1 cellular context compared by ENCODE assay signal in genomic region chr20:57389695-57390603, GRCh38.
A peak's percentile ranks its signal among the peaks of the same experiment; 100 is the strongest.
TF ChIP-seq lines count a peak whose summit lies in the region.

No MANE protein-coding gene starts in this region.

TF ChIP-seq in K562, 482 proteins besides CTCF, POLR2A, EP300 and RAD21 (continued from another document and continues in another):
- no peak for TF ChIP-seq ZNF398 (CRISPR knock-in tag; IDR thresholded peaks at IDR 0.05)
- peak in 1 of 2 experiments; percentile 59 for TF ChIP-seq AFF1 (IDR thresholded peaks at IDR 0.05; ENCODE audit: low read depth in 1 of 2, partially characterized antibody in 2 of 2)
- no peak for TF ChIP-seq PRDM10 (IDR thresholded peaks at IDR 0.05; ENCODE audit: partially characterized antibody)
- no peak for TF ChIP-seq NFIX (CRISPR knock-in tag; IDR thresholded peaks at IDR 0.05; ENCODE audit: low read depth)
- TF ChIP-seq, protein P1, sequence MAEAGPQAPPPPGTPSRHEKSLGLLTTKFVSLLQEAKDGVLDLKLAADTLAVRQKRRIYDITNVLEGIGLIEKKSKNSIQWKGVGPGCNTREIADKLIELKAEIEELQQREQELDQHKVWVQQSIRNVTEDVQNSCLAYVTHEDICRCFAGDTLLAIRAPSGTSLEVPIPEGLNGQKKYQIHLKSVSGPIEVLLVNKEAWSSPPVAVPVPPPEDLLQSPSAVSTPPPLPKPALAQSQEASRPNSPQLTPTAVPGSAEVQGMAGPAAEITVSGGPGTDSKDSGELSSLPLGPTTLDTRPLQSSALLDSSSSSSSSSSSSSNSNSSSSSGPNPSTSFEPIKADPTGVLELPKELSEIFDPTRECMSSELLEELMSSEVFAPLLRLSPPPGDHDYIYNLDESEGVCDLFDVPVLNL (CRISPR knock-in tag; IDR thresholded peaks at IDR 0.05; ENCODE audit: low read depth), result no peak
- TF ChIP-seq ZNF280B (CRISPR knock-in tag; IDR thresholded peaks at IDR 0.05), result no peak
- no peak for TF ChIP-seq HNRNPK (IDR thresholded peaks at IDR 0.05; ENCODE audit: low read depth, low read length, poor library complexity, severe bottlenecking)
- TF ChIP-seq, protein P2, sequence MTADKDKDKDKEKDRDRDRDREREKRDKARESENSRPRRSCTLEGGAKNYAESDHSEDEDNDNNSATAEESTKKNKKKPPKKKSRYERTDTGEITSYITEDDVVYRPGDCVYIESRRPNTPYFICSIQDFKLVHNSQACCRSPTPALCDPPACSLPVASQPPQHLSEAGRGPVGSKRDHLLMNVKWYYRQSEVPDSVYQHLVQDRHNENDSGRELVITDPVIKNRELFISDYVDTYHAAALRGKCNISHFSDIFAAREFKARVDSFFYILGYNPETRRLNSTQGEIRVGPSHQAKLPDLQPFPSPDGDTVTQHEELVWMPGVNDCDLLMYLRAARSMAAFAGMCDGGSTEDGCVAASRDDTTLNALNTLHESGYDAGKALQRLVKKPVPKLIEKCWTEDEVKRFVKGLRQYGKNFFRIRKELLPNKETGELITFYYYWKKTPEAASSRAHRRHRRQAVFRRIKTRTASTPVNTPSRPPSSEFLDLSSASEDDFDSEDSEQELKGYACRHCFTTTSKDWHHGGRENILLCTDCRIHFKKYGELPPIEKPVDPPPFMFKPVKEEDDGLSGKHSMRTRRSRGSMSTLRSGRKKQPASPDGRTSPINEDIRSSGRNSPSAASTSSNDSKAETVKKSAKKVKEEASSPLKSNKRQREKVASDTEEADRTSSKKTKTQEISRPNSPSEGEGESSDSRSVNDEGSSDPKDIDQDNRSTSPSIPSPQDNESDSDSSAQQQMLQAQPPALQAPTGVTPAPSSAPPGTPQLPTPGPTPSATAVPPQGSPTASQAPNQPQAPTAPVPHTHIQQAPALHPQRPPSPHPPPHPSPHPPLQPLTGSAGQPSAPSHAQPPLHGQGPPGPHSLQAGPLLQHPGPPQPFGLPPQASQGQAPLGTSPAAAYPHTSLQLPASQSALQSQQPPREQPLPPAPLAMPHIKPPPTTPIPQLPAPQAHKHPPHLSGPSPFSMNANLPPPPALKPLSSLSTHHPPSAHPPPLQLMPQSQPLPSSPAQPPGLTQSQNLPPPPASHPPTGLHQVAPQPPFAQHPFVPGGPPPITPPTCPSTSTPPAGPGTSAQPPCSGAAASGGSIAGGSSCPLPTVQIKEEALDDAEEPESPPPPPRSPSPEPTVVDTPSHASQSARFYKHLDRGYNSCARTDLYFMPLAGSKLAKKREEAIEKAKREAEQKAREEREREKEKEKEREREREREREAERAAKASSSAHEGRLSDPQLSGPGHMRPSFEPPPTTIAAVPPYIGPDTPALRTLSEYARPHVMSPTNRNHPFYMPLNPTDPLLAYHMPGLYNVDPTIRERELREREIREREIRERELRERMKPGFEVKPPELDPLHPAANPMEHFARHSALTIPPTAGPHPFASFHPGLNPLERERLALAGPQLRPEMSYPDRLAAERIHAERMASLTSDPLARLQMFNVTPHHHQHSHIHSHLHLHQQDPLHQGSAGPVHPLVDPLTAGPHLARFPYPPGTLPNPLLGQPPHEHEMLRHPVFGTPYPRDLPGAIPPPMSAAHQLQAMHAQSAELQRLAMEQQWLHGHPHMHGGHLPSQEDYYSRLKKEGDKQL (CRISPR knock-in tag; IDR thresholded peaks at IDR 0.05; ENCODE audit: borderline replicate concordance), result no peak; the same call in 1 of the 2 replicates
- peak; percentile 50; the same call in 1 of the 2 replicates for TF ChIP-seq HLTF (IDR thresholded peaks at IDR 0.05)
- TF ChIP-seq PTRF (tag; IDR thresholded peaks at IDR 0.05), result no peak
- no peak for TF ChIP-seq ZNF23 (CRISPR knock-in tag; IDR thresholded peaks at IDR 0.05)
- TF ChIP-seq, protein P3, sequence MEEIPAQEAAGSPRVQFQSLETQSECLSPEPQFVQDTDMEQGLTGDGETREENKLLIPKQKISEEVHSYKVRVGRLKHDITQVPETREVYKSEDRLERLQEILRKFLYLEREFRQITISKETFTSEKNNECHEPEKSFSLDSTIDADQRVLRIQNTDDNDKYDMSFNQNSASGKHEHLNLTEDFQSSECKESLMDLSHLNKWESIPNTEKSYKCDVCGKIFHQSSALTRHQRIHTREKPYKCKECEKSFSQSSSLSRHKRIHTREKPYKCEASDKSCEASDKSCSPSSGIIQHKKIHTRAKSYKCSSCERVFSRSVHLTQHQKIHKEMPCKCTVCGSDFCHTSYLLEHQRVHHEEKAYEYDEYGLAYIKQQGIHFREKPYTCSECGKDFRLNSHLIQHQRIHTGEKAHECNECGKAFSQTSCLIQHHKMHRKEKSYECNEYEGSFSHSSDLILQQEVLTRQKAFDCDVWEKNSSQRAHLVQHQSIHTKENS (CRISPR knock-in tag; IDR thresholded peaks at IDR 0.05), result no peak
- 0 out of 2 replicates have a peak, but pooled peaks have one; percentile 62 for TF ChIP-seq SMARCA5 (IDR thresholded peaks at IDR 0.05)
- TF ChIP-seq CCNT2 (IDR thresholded peaks at IDR 0.05; ENCODE audit: borderline replicate concordance, extremely low read depth, insufficient read length, low read depth, low read length), result peak; percentile 6
- TF ChIP-seq PHF8 (IDR thresholded peaks at IDR 0.05; ENCODE audit: borderline replicate concordance, low read length), result peak; percentile 24; the same call in 1 of the 2 replicates
- no peak for TF ChIP-seq TSC22D4 (tag; IDR thresholded peaks at IDR 0.05)
- no peak for TF ChIP-seq ZNF24 (IDR thresholded peaks at IDR 0.05)
- no peak for TF ChIP-seq FOXK1 (CRISPR knock-in tag; IDR thresholded peaks at IDR 0.05; ENCODE audit: borderline replicate concordance)
- TF ChIP-seq TAF7 (tag; IDR thresholded peaks at IDR 0.05), result peak; percentile 8
- TF ChIP-seq TCF3 (CRISPR knock-in tag; IDR thresholded peaks at IDR 0.05), result no peak
- no peak for TF ChIP-seq ZNF408 (CRISPR knock-in tag; IDR thresholded peaks at IDR 0.05; ENCODE audit: low read depth)
- TF ChIP-seq, protein P4, sequence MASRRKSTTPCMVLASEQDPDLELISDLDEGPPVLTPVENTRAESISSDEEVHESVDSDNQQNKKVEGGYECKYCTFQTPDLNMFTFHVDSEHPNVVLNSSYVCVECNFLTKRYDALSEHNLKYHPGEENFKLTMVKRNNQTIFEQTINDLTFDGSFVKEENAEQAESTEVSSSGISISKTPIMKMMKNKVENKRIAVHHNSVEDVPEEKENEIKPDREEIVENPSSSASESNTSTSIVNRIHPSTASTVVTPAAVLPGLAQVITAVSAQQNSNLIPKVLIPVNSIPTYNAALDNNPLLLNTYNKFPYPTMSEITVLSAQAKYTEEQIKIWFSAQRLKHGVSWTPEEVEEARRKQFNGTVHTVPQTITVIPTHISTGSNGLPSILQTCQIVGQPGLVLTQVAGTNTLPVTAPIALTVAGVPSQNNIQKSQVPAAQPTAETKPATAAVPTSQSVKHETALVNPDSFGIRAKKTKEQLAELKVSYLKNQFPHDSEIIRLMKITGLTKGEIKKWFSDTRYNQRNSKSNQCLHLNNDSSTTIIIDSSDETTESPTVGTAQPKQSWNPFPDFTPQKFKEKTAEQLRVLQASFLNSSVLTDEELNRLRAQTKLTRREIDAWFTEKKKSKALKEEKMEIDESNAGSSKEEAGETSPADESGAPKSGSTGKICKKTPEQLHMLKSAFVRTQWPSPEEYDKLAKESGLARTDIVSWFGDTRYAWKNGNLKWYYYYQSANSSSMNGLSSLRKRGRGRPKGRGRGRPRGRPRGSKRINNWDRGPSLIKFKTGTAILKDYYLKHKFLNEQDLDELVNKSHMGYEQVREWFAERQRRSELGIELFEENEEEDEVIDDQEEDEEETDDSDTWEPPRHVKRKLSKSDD (conservative IDR thresholded peaks at IDR 0.05; ENCODE audit: low read length), result no peak
- TF ChIP-seq PURB (CRISPR knock-in tag; IDR thresholded peaks at IDR 0.05; ENCODE audit: low read depth), result no peak
- no peak for TF ChIP-seq POLR2H (tag; IDR thresholded peaks at IDR 0.05; ENCODE audit: low read depth)
- TF ChIP-seq CBX3 (IDR thresholded peaks at IDR 0.05; ENCODE audit: borderline replicate concordance in 1 of 2, low read length in 2 of 2), result no peak
- no peak for TF ChIP-seq NFATC3 (IDR thresholded peaks at IDR 0.05)
- peak; percentile 29 for TF ChIP-seq HNRNPLL (IDR thresholded peaks at IDR 0.05; ENCODE audit: low read depth, low read length, poor library complexity, severe bottlenecking)
- no peak for TF ChIP-seq WHSC1 (IDR thresholded peaks at IDR 0.05; ENCODE audit: low read length)
- TF ChIP-seq NR2C1 (IDR thresholded peaks at IDR 0.05), result peak; percentile 96
- peak; percentile 97 for TF ChIP-seq NR2C1 (tag; IDR thresholded peaks at IDR 0.05)
- peak; percentile 61; the same call in 1 of the 2 replicates for TF ChIP-seq MEF2D (tag; conservative IDR thresholded peaks at IDR 0.05; ENCODE audit: low read depth)
- no peak for TF ChIP-seq COPS2 (conservative IDR thresholded peaks at IDR 0.05)
- TF ChIP-seq LCOR (CRISPR knock-in tag; IDR thresholded peaks at IDR 0.05), result no peak
